In the genomic region with DNA sequence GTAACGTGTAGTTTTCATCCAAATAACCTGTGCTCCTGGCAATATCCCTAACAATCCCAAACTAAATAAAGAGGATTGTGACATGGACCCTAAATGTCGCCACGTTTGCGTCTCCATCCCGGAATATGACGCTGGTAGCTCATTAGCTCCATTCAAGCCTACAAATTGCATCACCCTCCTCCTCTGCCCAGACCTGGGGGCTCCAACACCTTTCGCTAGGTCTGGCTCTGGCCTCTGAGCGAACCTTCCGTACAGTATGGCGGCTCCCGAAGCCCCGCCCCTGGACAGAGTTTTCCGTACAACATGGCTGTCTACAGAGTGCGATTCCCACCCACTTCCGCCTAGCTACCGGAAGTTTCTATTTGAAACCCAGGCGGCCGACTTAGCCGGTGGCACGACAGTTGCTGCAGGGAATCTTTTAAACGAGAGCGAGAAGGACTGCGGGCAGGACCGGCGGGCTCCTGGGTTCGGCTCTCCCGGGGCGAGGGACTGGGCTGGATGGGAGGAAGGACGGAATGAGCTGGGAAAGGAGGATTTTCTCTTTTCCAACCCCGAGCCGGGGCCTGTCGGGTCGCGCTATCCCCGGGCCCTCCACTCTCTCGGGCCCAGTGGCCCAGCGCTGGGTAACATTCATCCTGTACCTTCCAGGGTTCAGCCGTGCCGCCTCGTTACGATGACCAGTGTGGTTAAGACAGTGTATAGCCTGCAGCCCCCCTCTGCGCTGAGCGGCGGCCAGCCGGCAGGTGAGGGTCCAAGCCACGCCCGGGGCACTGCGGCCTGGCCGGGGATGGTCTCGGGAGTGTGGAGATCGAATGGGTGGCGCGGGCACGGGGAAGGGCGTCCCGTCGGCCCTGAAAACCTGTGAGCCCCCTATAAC, we compare ENCODE assay signal across 1 cellular context.
TF ChIP-seq lines count a peak whose summit lies in the region.

A gene with protein sequence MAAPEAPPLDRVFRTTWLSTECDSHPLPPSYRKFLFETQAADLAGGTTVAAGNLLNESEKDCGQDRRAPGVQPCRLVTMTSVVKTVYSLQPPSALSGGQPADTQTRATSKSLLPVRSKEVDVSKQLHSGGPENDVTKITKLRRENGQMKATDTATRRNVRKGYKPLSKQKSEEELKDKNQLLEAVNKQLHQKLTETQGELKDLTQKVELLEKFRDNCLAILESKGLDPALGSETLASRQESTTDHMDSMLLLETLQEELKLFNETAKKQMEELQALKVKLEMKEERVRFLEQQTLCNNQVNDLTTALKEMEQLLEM (plus strand): TSS at position 142 of the 877 bp plus-strand sequence. CDS start 115 bp downstream, at position 257.

TF ChIP-seq in HepG2, 621 proteins besides CTCF, POLR2A, EP300 and RAD21 (continued from another document and continues in another):
- TF ChIP-seq, protein P1, sequence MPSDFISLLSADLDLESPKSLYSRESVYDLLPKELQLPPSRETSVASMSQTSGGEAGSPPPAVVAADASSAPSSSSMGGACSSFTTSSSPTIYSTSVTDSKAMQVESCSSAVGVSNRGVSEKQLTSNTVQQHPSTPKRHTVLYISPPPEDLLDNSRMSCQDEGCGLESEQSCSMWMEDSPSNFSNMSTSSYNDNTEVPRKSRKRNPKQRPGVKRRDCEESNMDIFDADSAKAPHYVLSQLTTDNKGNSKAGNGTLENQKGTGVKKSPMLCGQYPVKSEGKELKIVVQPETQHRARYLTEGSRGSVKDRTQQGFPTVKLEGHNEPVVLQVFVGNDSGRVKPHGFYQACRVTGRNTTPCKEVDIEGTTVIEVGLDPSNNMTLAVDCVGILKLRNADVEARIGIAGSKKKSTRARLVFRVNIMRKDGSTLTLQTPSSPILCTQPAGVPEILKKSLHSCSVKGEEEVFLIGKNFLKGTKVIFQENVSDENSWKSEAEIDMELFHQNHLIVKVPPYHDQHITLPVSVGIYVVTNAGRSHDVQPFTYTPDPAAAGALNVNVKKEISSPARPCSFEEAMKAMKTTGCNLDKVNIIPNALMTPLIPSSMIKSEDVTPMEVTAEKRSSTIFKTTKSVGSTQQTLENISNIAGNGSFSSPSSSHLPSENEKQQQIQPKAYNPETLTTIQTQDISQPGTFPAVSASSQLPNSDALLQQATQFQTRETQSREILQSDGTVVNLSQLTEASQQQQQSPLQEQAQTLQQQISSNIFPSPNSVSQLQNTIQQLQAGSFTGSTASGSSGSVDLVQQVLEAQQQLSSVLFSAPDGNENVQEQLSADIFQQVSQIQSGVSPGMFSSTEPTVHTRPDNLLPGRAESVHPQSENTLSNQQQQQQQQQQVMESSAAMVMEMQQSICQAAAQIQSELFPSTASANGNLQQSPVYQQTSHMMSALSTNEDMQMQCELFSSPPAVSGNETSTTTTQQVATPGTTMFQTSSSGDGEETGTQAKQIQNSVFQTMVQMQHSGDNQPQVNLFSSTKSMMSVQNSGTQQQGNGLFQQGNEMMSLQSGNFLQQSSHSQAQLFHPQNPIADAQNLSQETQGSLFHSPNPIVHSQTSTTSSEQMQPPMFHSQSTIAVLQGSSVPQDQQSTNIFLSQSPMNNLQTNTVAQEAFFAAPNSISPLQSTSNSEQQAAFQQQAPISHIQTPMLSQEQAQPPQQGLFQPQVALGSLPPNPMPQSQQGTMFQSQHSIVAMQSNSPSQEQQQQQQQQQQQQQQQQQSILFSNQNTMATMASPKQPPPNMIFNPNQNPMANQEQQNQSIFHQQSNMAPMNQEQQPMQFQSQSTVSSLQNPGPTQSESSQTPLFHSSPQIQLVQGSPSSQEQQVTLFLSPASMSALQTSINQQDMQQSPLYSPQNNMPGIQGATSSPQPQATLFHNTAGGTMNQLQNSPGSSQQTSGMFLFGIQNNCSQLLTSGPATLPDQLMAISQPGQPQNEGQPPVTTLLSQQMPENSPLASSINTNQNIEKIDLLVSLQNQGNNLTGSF (CRISPR knock-in tag; IDR thresholded peaks at IDR 0.05): no peak
- TF ChIP-seq ZNF501 (CRISPR knock-in tag; IDR thresholded peaks at IDR 0.05) (peak; percentile 90), ZEB1 (IDR thresholded peaks at IDR 0.05; ENCODE audit: insufficient replicate concordance, low read depth) (no peak), HOXA9 (CRISPR knock-in tag; IDR thresholded peaks at IDR 0.05; ENCODE audit: borderline replicate concordance) (no peak), NFKBIZ (CRISPR knock-in tag; IDR thresholded peaks at IDR 0.05) (no peak), ZNF569 (CRISPR knock-in tag; IDR thresholded peaks at IDR 0.05; ENCODE audit: borderline replicate concordance) (no peak), ZNF225 (CRISPR knock-in tag; IDR thresholded peaks at IDR 0.05) (no peak; the same call in 1 of the 2 replicates), ZNF232 (CRISPR knock-in tag; IDR thresholded peaks at IDR 0.05; ENCODE audit: borderline replicate concordance) (0 out of 2 replicates have a peak, but pooled peaks have one; percentile 18), ZNF367 (CRISPR knock-in tag; IDR thresholded peaks at IDR 0.05; ENCODE audit: borderline replicate concordance) (no peak), FOSL2 (CRISPR knock-in tag; IDR thresholded peaks at IDR 0.05) (no peak), ZNF619 (CRISPR knock-in tag; IDR thresholded peaks at IDR 0.05) (no peak), ZSCAN20 (CRISPR knock-in tag; IDR thresholded peaks at IDR 0.05; ENCODE audit: borderline replicate concordance) (peak; percentile 50; the same call in 1 of the 2 replicates), SP2 (CRISPR knock-in tag; IDR thresholded peaks at IDR 0.05) (no peak), PLRG1 (conservative IDR thresholded peaks at IDR 0.05) (no peak), ZFP90 (CRISPR knock-in tag; IDR thresholded peaks at IDR 0.05; ENCODE audit: borderline replicate concordance) (no peak), TCF7 (IDR thresholded peaks at IDR 0.05; ENCODE audit: low read depth) (no peak), ZSCAN29 (CRISPR knock-in tag; conservative IDR thresholded peaks at IDR 0.05) (no peak), CREM (IDR thresholded peaks at IDR 0.05) (peak; percentile 85), CREM (CRISPR knock-in tag; IDR thresholded peaks at IDR 0.05) (no peak), ZNF543 (CRISPR knock-in tag; IDR thresholded peaks at IDR 0.05) (0 out of 2 replicates have a peak, but pooled peaks have one; percentile 39), ZMYM4 (CRISPR knock-in tag; IDR thresholded peaks at IDR 0.05) (no peak), ZNF788 (CRISPR knock-in tag; IDR thresholded peaks at IDR 0.05; ENCODE audit: borderline replicate concordance) (peak; percentile 45; the same call in 1 of the 2 replicates), ZNF567 (CRISPR knock-in tag; IDR thresholded peaks at IDR 0.05; ENCODE audit: borderline replicate concordance) (0 out of 2 replicates have a peak, but pooled peaks have one; percentile 65)
- TF ChIP-seq, protein P2, sequence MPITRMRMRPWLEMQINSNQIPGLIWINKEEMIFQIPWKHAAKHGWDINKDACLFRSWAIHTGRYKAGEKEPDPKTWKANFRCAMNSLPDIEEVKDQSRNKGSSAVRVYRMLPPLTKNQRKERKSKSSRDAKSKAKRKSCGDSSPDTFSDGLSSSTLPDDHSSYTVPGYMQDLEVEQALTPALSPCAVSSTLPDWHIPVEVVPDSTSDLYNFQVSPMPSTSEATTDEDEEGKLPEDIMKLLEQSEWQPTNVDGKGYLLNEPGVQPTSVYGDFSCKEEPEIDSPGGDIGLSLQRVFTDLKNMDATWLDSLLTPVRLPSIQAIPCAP (CRISPR knock-in tag; IDR thresholded peaks at IDR 0.05; ENCODE audit: low read depth): no peak
- TF ChIP-seq, protein P3, sequence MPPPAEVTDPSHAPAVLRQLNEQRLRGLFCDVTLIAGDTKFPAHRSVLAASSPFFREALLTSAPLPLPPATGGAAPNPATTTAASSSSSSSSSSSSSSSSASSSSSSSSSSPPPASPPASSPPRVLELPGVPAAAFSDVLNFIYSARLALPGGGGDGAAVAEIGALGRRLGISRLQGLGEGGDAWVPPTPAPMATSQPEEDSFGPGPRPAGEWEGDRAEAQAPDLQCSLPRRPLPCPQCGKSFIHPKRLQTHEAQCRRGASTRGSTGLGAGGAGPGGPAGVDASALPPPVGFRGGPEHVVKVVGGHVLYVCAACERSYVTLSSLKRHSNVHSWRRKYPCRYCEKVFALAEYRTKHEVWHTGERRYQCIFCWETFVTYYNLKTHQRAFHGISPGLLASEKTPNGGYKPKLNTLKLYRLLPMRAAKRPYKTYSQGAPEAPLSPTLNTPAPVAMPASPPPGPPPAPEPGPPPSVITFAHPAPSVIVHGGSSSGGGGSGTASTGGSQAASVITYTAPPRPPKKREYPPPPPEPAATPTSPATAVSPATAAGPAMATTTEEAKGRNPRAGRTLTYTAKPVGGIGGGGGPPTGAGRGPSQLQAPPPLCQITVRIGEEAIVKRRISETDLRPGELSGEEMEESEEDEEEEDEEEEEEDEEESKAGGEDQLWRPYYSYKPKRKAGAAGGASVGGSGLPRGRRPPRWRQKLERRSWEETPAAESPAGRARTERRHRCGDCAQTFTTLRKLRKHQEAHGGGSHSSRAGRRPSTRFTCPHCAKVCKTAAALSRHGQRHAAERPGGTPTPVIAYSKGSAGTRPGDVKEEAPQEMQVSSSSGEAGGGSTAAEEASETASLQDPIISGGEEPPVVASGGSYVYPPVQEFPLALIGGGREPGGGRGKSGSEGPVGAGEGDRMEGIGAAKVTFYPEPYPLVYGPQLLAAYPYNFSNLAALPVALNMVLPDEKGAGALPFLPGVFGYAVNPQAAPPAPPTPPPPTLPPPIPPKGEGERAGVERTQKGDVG (CRISPR knock-in tag; IDR thresholded peaks at IDR 0.05; ENCODE audit: borderline replicate concordance): peak; percentile 47; the same call in 1 of the 2 replicates
- TF ChIP-seq, protein P4, sequence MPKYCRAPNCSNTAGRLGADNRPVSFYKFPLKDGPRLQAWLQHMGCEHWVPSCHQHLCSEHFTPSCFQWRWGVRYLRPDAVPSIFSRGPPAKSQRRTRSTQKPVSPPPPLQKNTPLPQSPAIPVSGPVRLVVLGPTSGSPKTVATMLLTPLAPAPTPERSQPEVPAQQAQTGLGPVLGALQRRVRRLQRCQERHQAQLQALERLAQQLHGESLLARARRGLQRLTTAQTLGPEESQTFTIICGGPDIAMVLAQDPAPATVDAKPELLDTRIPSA (CRISPR knock-in tag; IDR thresholded peaks at IDR 0.05; ENCODE audit: borderline replicate concordance): no peak
- TF ChIP-seq, protein P5, sequence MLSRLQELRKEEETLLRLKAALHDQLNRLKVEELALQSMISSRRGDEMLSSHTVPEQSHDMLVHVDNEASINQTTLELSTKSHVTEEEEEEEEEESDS (CRISPR knock-in tag; IDR thresholded peaks at IDR 0.05; ENCODE audit: borderline replicate concordance): no peak
- TF ChIP-seq, protein P6, sequence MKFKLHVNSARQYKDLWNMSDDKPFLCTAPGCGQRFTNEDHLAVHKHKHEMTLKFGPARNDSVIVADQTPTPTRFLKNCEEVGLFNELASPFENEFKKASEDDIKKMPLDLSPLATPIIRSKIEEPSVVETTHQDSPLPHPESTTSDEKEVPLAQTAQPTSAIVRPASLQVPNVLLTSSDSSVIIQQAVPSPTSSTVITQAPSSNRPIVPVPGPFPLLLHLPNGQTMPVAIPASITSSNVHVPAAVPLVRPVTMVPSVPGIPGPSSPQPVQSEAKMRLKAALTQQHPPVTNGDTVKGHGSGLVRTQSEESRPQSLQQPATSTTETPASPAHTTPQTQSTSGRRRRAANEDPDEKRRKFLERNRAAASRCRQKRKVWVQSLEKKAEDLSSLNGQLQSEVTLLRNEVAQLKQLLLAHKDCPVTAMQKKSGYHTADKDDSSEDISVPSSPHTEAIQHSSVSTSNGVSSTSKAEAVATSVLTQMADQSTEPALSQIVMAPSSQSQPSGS (CRISPR knock-in tag; IDR thresholded peaks at IDR 0.05): peak; percentile 17; the same call in 1 of the 2 replicates
- TF ChIP-seq, protein P7, sequence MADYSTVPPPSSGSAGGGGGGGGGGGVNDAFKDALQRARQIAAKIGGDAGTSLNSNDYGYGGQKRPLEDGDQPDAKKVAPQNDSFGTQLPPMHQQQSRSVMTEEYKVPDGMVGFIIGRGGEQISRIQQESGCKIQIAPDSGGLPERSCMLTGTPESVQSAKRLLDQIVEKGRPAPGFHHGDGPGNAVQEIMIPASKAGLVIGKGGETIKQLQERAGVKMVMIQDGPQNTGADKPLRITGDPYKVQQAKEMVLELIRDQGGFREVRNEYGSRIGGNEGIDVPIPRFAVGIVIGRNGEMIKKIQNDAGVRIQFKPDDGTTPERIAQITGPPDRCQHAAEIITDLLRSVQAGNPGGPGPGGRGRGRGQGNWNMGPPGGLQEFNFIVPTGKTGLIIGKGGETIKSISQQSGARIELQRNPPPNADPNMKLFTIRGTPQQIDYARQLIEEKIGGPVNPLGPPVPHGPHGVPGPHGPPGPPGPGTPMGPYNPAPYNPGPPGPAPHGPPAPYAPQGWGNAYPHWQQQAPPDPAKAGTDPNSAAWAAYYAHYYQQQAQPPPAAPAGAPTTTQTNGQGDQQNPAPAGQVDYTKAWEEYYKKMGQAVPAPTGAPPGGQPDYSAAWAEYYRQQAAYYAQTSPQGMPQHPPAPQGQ (CRISPR knock-in tag; IDR thresholded peaks at IDR 0.05; ENCODE audit: borderline replicate concordance): no peak
- TF ChIP-seq, protein P8, sequence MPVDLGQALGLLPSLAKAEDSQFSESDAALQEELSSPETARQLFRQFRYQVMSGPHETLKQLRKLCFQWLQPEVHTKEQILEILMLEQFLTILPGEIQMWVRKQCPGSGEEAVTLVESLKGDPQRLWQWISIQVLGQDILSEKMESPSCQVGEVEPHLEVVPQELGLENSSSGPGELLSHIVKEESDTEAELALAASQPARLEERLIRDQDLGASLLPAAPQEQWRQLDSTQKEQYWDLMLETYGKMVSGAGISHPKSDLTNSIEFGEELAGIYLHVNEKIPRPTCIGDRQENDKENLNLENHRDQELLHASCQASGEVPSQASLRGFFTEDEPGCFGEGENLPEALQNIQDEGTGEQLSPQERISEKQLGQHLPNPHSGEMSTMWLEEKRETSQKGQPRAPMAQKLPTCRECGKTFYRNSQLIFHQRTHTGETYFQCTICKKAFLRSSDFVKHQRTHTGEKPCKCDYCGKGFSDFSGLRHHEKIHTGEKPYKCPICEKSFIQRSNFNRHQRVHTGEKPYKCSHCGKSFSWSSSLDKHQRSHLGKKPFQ (CRISPR knock-in tag; IDR thresholded peaks at IDR 0.05; ENCODE audit: insufficient replicate concordance): peak; percentile 72
